21 cellular contexts compared by ENCODE assay signal in genomic region chr20:43699941-43700565, GRCh38. TPM values are rescaled to one million over a fixed set of nuclear protein-coding genes. Genes with fewer than 3 reads are reported as not detected.
DNase-seq lines count a peak whose midpoint lies in the region; ATAC-seq and TF ChIP-seq lines count a peak whose summit lies in the region.
"Had no signal": no experiment of that assay in that cellular context is flagged by ENCODE, and none has a peak within 500 bp of the region (broad histone marks: within the 10 kb centered on the region; RNA-seq: fewer than 3 reads in every experiment).

No MANE protein-coding gene starts in this region.

- no peaks in the 10 kb centered on the region for H3K27me3 ChIP-seq in HAP-1 (ENCODE audit: low read depth)
- H3K27me3 ChIP-seq: BLaER1 treated with 17β-estradiol and CSF1 and Interleukin-3, amounts not matched to agents 10 nM and 100 nM had no signal

- POLR2A ChIA-PET in activated CD4-positive, alpha-beta T cell treated with anti-CD3 and anti-CD28 coated beads, Interleukin-2, amount 10 ng/mL, durations not matched to agents 7 days and 5 days (lab: Charles Lee) = no interaction called here
- POLR2A ChIA-PET in naive thymus-derived CD8-positive, alpha-beta T cell (lab: Charles Lee) = interaction anchor here (1.4 kb wide), 1 partner anchor 17 kb away, joined by 4 read pairs; no protein-coding TSS in a partner anchor

- no peak overlapping the region for H3K4me3 ChIP-seq in HAP-1
- H3K4me3 ChIP-seq: A549; BLaER1 treated with 17β-estradiol and CSF1 and Interleukin-3, amounts not matched to agents 10 nM and 100 nM had no signal

- H3K4me1 ChIP-seq in HAP-1 = no peaks in the 10 kb centered on the region
- H3K4me1 ChIP-seq: A549; BLaER1 treated with 17β-estradiol and CSF1 and Interleukin-3, amounts not matched to agents 10 nM and 100 nM had no signal

- TF ChIP-seq CTCF in mesothelial cell of epicardium (IDR thresholded peaks at IDR 0.05; ENCODE audit: unreplicated experiment) = no peak

- peaks cover 34% of the 10 kb centered on the region for H3K36me3 Mint-ChIP-seq in activated CD4-positive, alpha-beta T cell treated with anti-CD3 and anti-CD28 coated beads, Interleukin-2, amount 10 ng/mL, durations not matched to agents 7 days and 5 days (ENCODE audit: low read depth)
- peaks cover 43% of the 10 kb centered on the region for H3K36me3 Mint-ChIP-seq in activated CD4-positive, alpha-beta T cell treated with anti-CD3 and anti-CD28 coated beads, Interleukin-2, amount 10 ng/mL, durations not matched to agents 24 days and 14 days (ENCODE audit: low read depth)
- H3K36me3 Mint-ChIP-seq in activated naive CD8-positive, alpha-beta T cell treated with anti-CD3 and anti-CD28 coated beads, Interleukin-2, amount 50 U/mL, for 24 hours (ENCODE audit: low read depth) = peaks cover 48% of the 10 kb centered on the region
- H3K36me3 Mint-ChIP-seq in naive thymus-derived CD8-positive, alpha-beta T cell = no peaks in the 10 kb centered on the region
- H3K36me3 Mint-ChIP-seq in mesothelial cell of epicardium = peaks cover 1% of the 10 kb centered on the region

- in situ Hi-C loops in HAP-1 (cut with MboI; ENCODE audit: low sequenced_read_pairs) = no loop called here

- intact Hi-C loops in activated CD4-positive, alpha-beta T cell treated with anti-CD3 and anti-CD28 coated beads, Interleukin-2, amount 10 ng/mL, durations not matched to agents 24 days and 14 days (cut with micrococcal nuclease) = no loop called here

- peaks cover 7% of the 10 kb centered on the region for H3K4me1 Mint-ChIP-seq in activated CD4-positive, alpha-beta T cell treated with anti-CD3 and anti-CD28 coated beads, Interleukin-2, amount 10 ng/mL, durations not matched to agents 7 days and 5 days
- peaks cover 5% of the 10 kb centered on the region for H3K4me1 Mint-ChIP-seq in activated CD4-positive, alpha-beta T cell treated with anti-CD3 and anti-CD28 coated beads, Interleukin-2, amount 10 ng/mL, durations not matched to agents 24 days and 14 days
- H3K4me1 Mint-ChIP-seq in activated naive CD8-positive, alpha-beta T cell treated with anti-CD3 and anti-CD28 coated beads, Interleukin-2, amount 50 U/mL, for 24 hours = peaks cover 12% of the 10 kb centered on the region
- H3K4me1 Mint-ChIP-seq in naive thymus-derived CD8-positive, alpha-beta T cell = peaks cover 13 to 16% (median 14%) of the 10 kb centered on the region in 4 donors
- H3K4me1 Mint-ChIP-seq in mesothelial cell of epicardium = no peaks in the 10 kb centered on the region

- ATAC-seq in activated naive CD8-positive, alpha-beta T cell treated with anti-CD3 and anti-CD28 coated beads, Interleukin-2, amount 50 U/mL, for 24 hours = peak; percentile 52
- ATAC-seq in naive thymus-derived CD8-positive, alpha-beta T cell = peak; percentile 59
- ATAC-seq: A549, Panc1, Right ventricle myocardium inferior had no signal

- H3K36me3 ChIP-seq in HAP-1 (replicated peaks) = peaks cover 83% of the 10 kb centered on the region

- CTCF ChIA-PET in activated CD4-positive, alpha-beta T cell treated with anti-CD3 and anti-CD28 coated beads, Interleukin-2, amount 10 ng/mL, durations not matched to agents 7 days and 5 days (lab: Charles Lee) = interaction anchor here (0.7 kb wide), 1 partner anchor 18 kb away, joined by 3 read pairs; no protein-coding TSS in a partner anchor

- DNase-seq in activated CD4-positive, alpha-beta T cell treated with anti-CD3 and anti-CD28 coated beads, Interleukin-2, amount 10 ng/mL, durations not matched to agents 7 days and 5 days = no peak
- DNase-seq in activated CD4-positive, alpha-beta T cell treated with anti-CD3 and anti-CD28 coated beads, Interleukin-2, amount 10 ng/mL, durations not matched to agents 24 days and 14 days = no peak
- peak; percentile 7 for DNase-seq in D341Med (ENCODE audit: low spot score)
- no peak for DNase-seq in activated naive CD8-positive, alpha-beta T cell treated with anti-CD3 and anti-CD28 coated beads, Interleukin-2, amount 50 U/mL, for 24 hours
- DNase-seq in naive thymus-derived CD8-positive, alpha-beta T cell = peak in 2 of 10 donors; percentile 20 to 60
- DNase-seq in mesothelial cell of epicardium (ENCODE audit: low spot score in 2 of 2, unreplicated experiment in 2 of 2) = no peak
- DNase-seq in NCI-H82 treated with DMSO at 0.1 percent for 48 hours (lab: John Stamatoyannopoulos, UW; ENCODE audit: unreplicated experiment) = no peak
- DNase-seq in HAP-1 (ENCODE audit: low spot score in 2 of 2) = no peak
- DNase-seq: EL, KBM-7, NCI-H1048, NCI-H146, NCI-H2081, NCI-H510A, NCI-H774 had no signal

- peak overlapping the region; percentile 70 for H3K27ac Mint-ChIP-seq in activated CD4-positive, alpha-beta T cell treated with anti-CD3 and anti-CD28 coated beads, Interleukin-2, amount 10 ng/mL, durations not matched to agents 7 days and 5 days
- no peak overlapping the region for H3K27ac Mint-ChIP-seq in activated CD4-positive, alpha-beta T cell treated with anti-CD3 and anti-CD28 coated beads, Interleukin-2, amount 10 ng/mL, durations not matched to agents 24 days and 14 days
- no peak overlapping the region for H3K27ac Mint-ChIP-seq in activated naive CD8-positive, alpha-beta T cell treated with anti-CD3 and anti-CD28 coated beads, Interleukin-2, amount 50 U/mL, for 24 hours
- peak overlapping the region in 9 of 10 donors; percentile 11 to 85 (median 77) for H3K27ac Mint-ChIP-seq in naive thymus-derived CD8-positive, alpha-beta T cell
- no peak overlapping the region for H3K27ac Mint-ChIP-seq in mesothelial cell of epicardium

- H3K9me3 ChIP-seq in HAP-1 = no peaks in the 10 kb centered on the region
- H3K9me3 ChIP-seq: A549; BLaER1 treated with 17β-estradiol and CSF1 and Interleukin-3, amounts not matched to agents 10 nM and 100 nM had no signal

- H3K9me3 Mint-ChIP-seq in activated CD4-positive, alpha-beta T cell treated with anti-CD3 and anti-CD28 coated beads, Interleukin-2, amount 10 ng/mL, durations not matched to agents 7 days and 5 days = no peaks in the 10 kb centered on the region
- no peaks in the 10 kb centered on the region for H3K9me3 Mint-ChIP-seq in activated CD4-positive, alpha-beta T cell treated with anti-CD3 and anti-CD28 coated beads, Interleukin-2, amount 10 ng/mL, durations not matched to agents 24 days and 14 days
- no peaks in the 10 kb centered on the region for H3K9me3 Mint-ChIP-seq in activated naive CD8-positive, alpha-beta T cell treated with anti-CD3 and anti-CD28 coated beads, Interleukin-2, amount 50 U/mL, for 24 hours
- no peaks in the 10 kb centered on the region for H3K9me3 Mint-ChIP-seq in naive thymus-derived CD8-positive, alpha-beta T cell
- H3K9me3 Mint-ChIP-seq in mesothelial cell of epicardium = no peaks in the 10 kb centered on the region

- H3K4me3 Mint-ChIP-seq in activated CD4-positive, alpha-beta T cell treated with anti-CD3 and anti-CD28 coated beads, Interleukin-2, amount 10 ng/mL, durations not matched to agents 7 days and 5 days = no peak overlapping the region
- no peak overlapping the region for H3K4me3 Mint-ChIP-seq in activated CD4-positive, alpha-beta T cell treated with anti-CD3 and anti-CD28 coated beads, Interleukin-2, amount 10 ng/mL, durations not matched to agents 24 days and 14 days
- no peak overlapping the region for H3K4me3 Mint-ChIP-seq in activated naive CD8-positive, alpha-beta T cell treated with anti-CD3 and anti-CD28 coated beads, Interleukin-2, amount 50 U/mL, for 24 hours
- peak overlapping the region in 4 of 10 donors; percentile 31 to 46 (median 38) for H3K4me3 Mint-ChIP-seq in naive thymus-derived CD8-positive, alpha-beta T cell
- no peak overlapping the region for H3K4me3 Mint-ChIP-seq in mesothelial cell of epicardium

- no peaks in the 10 kb centered on the region for H3K27me3 Mint-ChIP-seq in activated CD4-positive, alpha-beta T cell treated with anti-CD3 and anti-CD28 coated beads, Interleukin-2, amount 10 ng/mL, durations not matched to agents 7 days and 5 days
- no peaks in the 10 kb centered on the region for H3K27me3 Mint-ChIP-seq in activated CD4-positive, alpha-beta T cell treated with anti-CD3 and anti-CD28 coated beads, Interleukin-2, amount 10 ng/mL, durations not matched to agents 24 days and 14 days
- H3K27me3 Mint-ChIP-seq in activated naive CD8-positive, alpha-beta T cell treated with anti-CD3 and anti-CD28 coated beads, Interleukin-2, amount 50 U/mL, for 24 hours = no peaks in the 10 kb centered on the region
- H3K27me3 Mint-ChIP-seq in naive thymus-derived CD8-positive, alpha-beta T cell = no peaks in the 10 kb centered on the region
- no peaks in the 10 kb centered on the region for H3K27me3 Mint-ChIP-seq in mesothelial cell of epicardium (ENCODE audit: low read depth)

RNA-seq across cellular contexts. Expression of gene GTSF1L, which starts 26.7 kb away (rescaled TPM):
- not detected for total RNA-seq in activated CD4-positive, alpha-beta T cell treated with anti-CD3 and anti-CD28 coated beads, Interleukin-2, amount 10 ng/mL, durations not matched to agents 7 days and 5 days
- not detected in 2 replicates for total RNA-seq in activated CD4-positive, alpha-beta T cell treated with anti-CD3 and anti-CD28 coated beads, Interleukin-2, amount 10 ng/mL, durations not matched to agents 24 days and 14 days
- under 1 TPM; 0.73 to 0.80 TPM for total RNA-seq in naive thymus-derived CD8-positive, alpha-beta T cell
- polyA plus RNA-seq in naive thymus-derived CD8-positive, alpha-beta T cell = 1 to 10 TPM in 1 of 3 donors, under 1 TPM in 2; 0.25 to 1.6 (median 0.97) TPM
- total RNA-seq in mesothelial cell of epicardium = not detected in 3 replicates
- total RNA-seq: H1, M059J, Right ventricle myocardium inferior had no signal
- polyA plus RNA-seq: A549, H1 had no signal

RNA-seq across cellular contexts. Expression of gene MYBL2, which starts 33.1 kb away (rescaled TPM):
- total RNA-seq in activated CD4-positive, alpha-beta T cell treated with anti-CD3 and anti-CD28 coated beads, Interleukin-2, amount 10 ng/mL, durations not matched to agents 7 days and 5 days = 100 to 1,000 TPM; 106 to 110 TPM
- total RNA-seq in activated CD4-positive, alpha-beta T cell treated with anti-CD3 and anti-CD28 coated beads, Interleukin-2, amount 10 ng/mL, durations not matched to agents 24 days and 14 days = 108 and 110 TPM in 2 replicates
- under 1 TPM; 0.13 to 0.27 TPM for total RNA-seq in naive thymus-derived CD8-positive, alpha-beta T cell
- under 1 TPM in 1 of 3 donors, not detected in 2; 0.07 TPM for polyA plus RNA-seq in naive thymus-derived CD8-positive, alpha-beta T cell
- total RNA-seq in mesothelial cell of epicardium = 22.8 to 26.8 TPM (median 24.3 TPM) in 3 replicates

Comparison
In these comparisons a context has a peak if more than half of its experiments do, and no peak if none do; other contexts are left out.
1. H3K27ac Mint-ChIP-seq: peak in activated CD4-positive, alpha-beta T cell treated with anti-CD3 and anti-CD28 coated beads, Interleukin-2, amount 10 ng/mL, durations not matched to agents 7 days and 5 days (single experiment) and naive thymus-derived CD8-positive, alpha-beta T cell (9 of 10); none in activated CD4-positive, alpha-beta T cell treated with anti-CD3 and anti-CD28 coated beads, Interleukin-2, amount 10 ng/mL, durations not matched to agents 24 days and 14 days (single experiment), activated naive CD8-positive, alpha-beta T cell treated with anti-CD3 and anti-CD28 coated beads, Interleukin-2, amount 50 U/mL, for 24 hours (single experiment) and mesothelial cell of epicardium (single experiment).
2. RNA of gene MYBL2, which starts 33.1 kb away (total RNA-seq): 106 to 110 TPM in activated CD4-positive, alpha-beta T cell treated with anti-CD3 and anti-CD28 coated beads, Interleukin-2, amount 10 ng/mL, durations not matched to agents 7 days and 5 days, 108 to 110 TPM in activated CD4-positive, alpha-beta T cell treated with anti-CD3 and anti-CD28 coated beads, Interleukin-2, amount 10 ng/mL, durations not matched to agents 24 days and 14 days and 22.8 to 26.8 TPM in mesothelial cell of epicardium; 0.13 to 0.27 TPM in naive thymus-derived CD8-positive, alpha-beta T cell; every median in the first group is over 10 times any median in the second.